In the genomic region with DNA sequence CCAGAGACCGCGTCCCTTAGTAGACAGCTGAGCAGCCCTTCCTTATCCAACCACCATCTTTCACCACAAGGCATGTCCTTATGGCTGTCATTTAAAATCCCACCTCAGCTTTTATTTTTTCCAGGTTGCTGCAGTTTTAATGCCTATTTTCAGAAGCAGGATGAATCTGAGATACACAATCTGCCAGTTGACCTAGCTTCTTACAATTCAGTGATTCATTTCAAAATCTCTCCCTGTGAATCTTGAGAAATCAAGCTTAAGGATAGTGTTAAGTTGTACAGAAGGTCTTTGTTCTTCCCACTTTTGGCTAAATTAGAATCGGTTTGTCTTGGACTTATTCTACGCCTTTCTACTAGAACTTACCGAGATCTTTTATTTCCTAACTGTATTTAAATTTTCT, we compare ENCODE assay signal across 15 cellular contexts.
DNase-seq lines count a peak whose midpoint lies in the region; ATAC-seq and TF ChIP-seq lines count a peak whose summit lies in the region.
"Had no signal": no experiment of that assay in that cellular context is flagged by ENCODE, and none has a peak within 500 bp of the region (broad histone marks: within the 10 kb centered on the region; RNA-seq: fewer than 3 reads in every experiment).

No MANE protein-coding gene starts in this region.

- no TSS peak for BruUV-seq in PC-9 (replicated peaks; lab: Mats Ljungman, UMichigan)

- H2BK12ac ChIP-seq in trophoblast cell (ENCODE audit: low read length) = peak overlapping the region; percentile 44

- H3K27ac ChIP-seq in PC-9 (no peak overlapping the region), dorsolateral prefrontal cortex (peak overlapping the region in 45 of 59 donors; percentile 2 to 94 (median 84)), trophoblast cell (ENCODE audit: low read depth, low read length) (no peak overlapping the region)

- peaks cover 2% of the 10 kb centered on the region for H3K79me1 ChIP-seq in trophoblast cell (ENCODE audit: low read length)

- DNase-seq in AG08395 (ENCODE audit: low spot score) (peak; percentile 10), PC-9 (no peak), dorsolateral prefrontal cortex (no peak), trophoblast cell (no peak), ecto neural progenitor cell (ENCODE audit: low spot score) (no peak)
- no peak for DNase-seq in stimulated activated CD4-positive, alpha-beta T cell treated with anti-CD3 and anti-CD28 coated beads, Interleukin-4, amount 100 ng/mL, for 24 hours
- DNase-seq: C1 segment of cervical spinal cord, DMS 273 treated with DMSO at 0.1 percent for 48 hours, H9, NCI-H187, NCI-H526 treated with DMSO at 0.1 percent for 48 hours, RPMI8226, SIG-M5 had no signal

- no CpG with 5 or more reads among the region's 5 CpGs for WGBS in trophoblast cell (ENCODE audit: extremely low coverage, insufficient coverage, insufficient read length)

- H3K4me1 ChIP-seq in PC-9 (replicated peaks; ENCODE audit: insufficient read depth) = no peaks in the 10 kb centered on the region
- peaks cover 0 to 3% of the 10 kb centered on the region in 2 experiments for H3K4me1 ChIP-seq in trophoblast cell (ENCODE audit: control insufficient read depth in 1 of 2, insufficient read depth in 2 of 2, low read length in 2 of 2)

- no peak overlapping the region for H2BK120ac ChIP-seq in trophoblast cell (ENCODE audit: insufficient read depth, low read length, poor library complexity)

- H2AFZ ChIP-seq in PC-9 (0 out of 2 replicates have a peak overlapping the region, but pooled peaks have one; percentile 17), trophoblast cell (ENCODE audit: insufficient read depth, low read length, poor library complexity) (no peak overlapping the region)

- intact Hi-C loops in PC-9 (cut with micrococcal nuclease; ENCODE audit: unreplicated experiment) (no loop called here), dorsolateral prefrontal cortex (cut with DNase I) (loop anchor here (10.0 kb wide), 3 partner anchors 243 to 577 kb away; no protein-coding TSS in a partner anchor)

- no peak overlapping the region for H3K14ac ChIP-seq in trophoblast cell (ENCODE audit: low read length)

- no peak overlapping the region for H4K91ac ChIP-seq in trophoblast cell (ENCODE audit: low read depth, low read length)

- H3K18ac ChIP-seq in trophoblast cell (ENCODE audit: low read length) = no peak overlapping the region

- H4K8ac ChIP-seq in trophoblast cell (ENCODE audit: low read depth, low read length) = no peak overlapping the region

- ATAC-seq in HG03469 (IDR thresholded peaks at IDR 0.05; ENCODE audit: unreplicated experiment) = no peak
- ATAC-seq in GM18907 (IDR thresholded peaks at IDR 0.05; ENCODE audit: unreplicated experiment) = no peak

- POLR2A ChIA-PET in PC-9 (lab: Charles Lee; ENCODE audit: unreplicated experiment) = no interaction called here

- H3K9me3 ChIP-seq in PC-9 (ENCODE audit: insufficient read depth, low read depth) (no peaks in the 10 kb centered on the region), trophoblast cell (ENCODE audit: insufficient read depth, low read depth, low read length) (no peaks in the 10 kb centered on the region)

- no peaks in the 10 kb centered on the region for H3K9me2 ChIP-seq in PC-9 (ENCODE audit: insufficient read depth)

- H3K4ac ChIP-seq in trophoblast cell (ENCODE audit: low read depth, low read length) = no peak overlapping the region

- H3K27me3 ChIP-seq in PC-9 (ENCODE audit: insufficient read depth, low read depth) (no peaks in the 10 kb centered on the region; the same call in 1 of the 2 replicates), dorsolateral prefrontal cortex (no peaks in the 10 kb centered on the region), trophoblast cell (ENCODE audit: insufficient read depth, low read length) (no peaks in the 10 kb centered on the region)

- no peak overlapping the region for H4K12ac ChIP-seq in trophoblast cell (ENCODE audit: low read depth, low read length)

- no peak overlapping the region for H2AK5ac ChIP-seq in trophoblast cell (ENCODE audit: low read length)

- no peaks in the 10 kb centered on the region for H3F3A ChIP-seq in PC-9 (ENCODE audit: insufficient read depth, low read depth)

- H3K4me3 ChIP-seq in PC-9 = no peak overlapping the region
- H3K4me3 ChIP-seq in dorsolateral prefrontal cortex = no peak overlapping the region
- no peak overlapping the region for H3K4me3 ChIP-seq in trophoblast cell (ENCODE audit: low read depth, low read length)

- TF ChIP-seq CTCF in PC-9 (conservative IDR thresholded peaks at IDR 0.05) = no peak
- no peak for TF ChIP-seq CTCF in dorsolateral prefrontal cortex (IDR thresholded peaks at IDR 0.05 in 54 of 56, conservative IDR thresholded peaks at IDR 0.05 in 2 of 56; ENCODE audit: low read depth in 1 of 56, partially characterized antibody in 56 of 56)

- no peak overlapping the region for H3K4me2 ChIP-seq in PC-9
- no peak overlapping the region for H3K4me2 ChIP-seq in trophoblast cell (ENCODE audit: low read length)

- CTCF ChIA-PET in PC-9 (lab: Charles Lee) = no interaction called here

- H3K79me2 ChIP-seq in PC-9 (ENCODE audit: low read depth) (no peaks in the 10 kb centered on the region), trophoblast cell (ENCODE audit: control insufficient read depth, insufficient read depth, low read length, poor library complexity) (no peaks in the 10 kb centered on the region)

- no peak overlapping the region for H3K9ac ChIP-seq in trophoblast cell (ENCODE audit: low read length)

- H2BK5ac ChIP-seq in trophoblast cell (ENCODE audit: low read depth, low read length, poor library complexity) = no peak overlapping the region

- H3K23ac ChIP-seq in trophoblast cell (ENCODE audit: low read length) = no peak overlapping the region

- no peaks in the 10 kb centered on the region for H4K20me1 ChIP-seq in PC-9 (ENCODE audit: insufficient read depth)

- H3K36me3 ChIP-seq in PC-9 (ENCODE audit: low read depth) (no peaks in the 10 kb centered on the region), trophoblast cell (ENCODE audit: control insufficient read depth in 1 of 2, insufficient read depth in 2 of 2, low read length in 2 of 2) (no peaks in the 10 kb centered on the region)

Comparison
In these comparisons a context has a peak if more than half of its experiments do, and no peak if none do; other contexts are left out.
1. H3K27ac ChIP-seq: peak in dorsolateral prefrontal cortex (45 of 59); none in PC-9 (single experiment) and trophoblast cell (single experiment).